In genomic region chr7:42994096-42994495, GRCh38 we compare ENCODE assay signal across 18 cellular contexts.
"Had no signal": no experiment of that assay in that cellular context is flagged by ENCODE, and none has a peak within 500 bp of the region (broad histone marks: within the 10 kb centered on the region; RNA-seq: fewer than 3 reads in every experiment).

No MANE protein-coding gene starts in this region.

- H3K36me3 ChIP-seq: colonic mucosa, esophagus muscularis mucosa, gastrocnemius medialis, heart right ventricle, left lung, lower lobe of right lung had no signal

- DNase-seq: colonic mucosa; cortex of kidney; effector CD8-positive, alpha-beta T cell; foreskin fibroblast; foreskin melanocyte; gastrocnemius medialis; glutamatergic neuron; head of caudate nucleus; heart right ventricle; left cardiac atrium; left lung; left ventricle myocardium superior; lower lobe of right lung; mesenchymal stem cell; midbrain; naive thymus-derived CD4-positive, alpha-beta T cell had no signal

- H3K27ac ChIP-seq: colonic mucosa, esophagus muscularis mucosa, gastrocnemius medialis, heart right ventricle, hepatocyte, left lung, lower lobe of right lung had no signal

- H3K79me2 ChIP-seq: hepatocyte had no signal

- H3K4me3 ChIP-seq: colonic mucosa, esophagus muscularis mucosa, gastrocnemius medialis, heart right ventricle, hepatocyte, left lung, lower lobe of right lung had no signal

- H3K9me3 ChIP-seq: colonic mucosa, esophagus muscularis mucosa, gastrocnemius medialis, heart right ventricle, left lung, lower lobe of right lung had no signal

- H3K4me2 ChIP-seq: hepatocyte had no signal

- H3K4me1 ChIP-seq: colonic mucosa, esophagus muscularis mucosa, gastrocnemius medialis, heart right ventricle, left lung, lower lobe of right lung had no signal

- H3K27me3 ChIP-seq: colonic mucosa, gastrocnemius medialis, hepatocyte had no signal
